In the genomic region with DNA sequence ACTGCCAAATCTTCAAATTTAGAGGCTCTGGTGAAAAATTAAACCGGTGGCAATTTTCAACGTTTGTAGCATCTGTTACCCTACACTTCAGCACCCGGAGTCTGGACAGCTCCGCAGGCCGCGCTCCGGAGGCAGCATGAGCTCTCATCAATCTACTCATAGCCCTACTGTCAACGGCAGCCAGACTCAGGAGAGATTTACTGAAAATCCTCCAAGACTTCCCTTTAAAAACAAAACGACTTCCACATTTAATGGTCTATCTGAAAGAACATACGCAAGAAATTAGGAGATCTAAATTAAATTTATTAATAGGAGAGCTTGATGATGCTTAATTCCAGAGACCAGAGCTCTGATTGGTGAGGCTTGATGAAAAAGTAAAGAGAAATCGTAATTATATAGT, we compare ENCODE assay signal across 8 cellular contexts. TPM values are rescaled to one million over a fixed set of nuclear protein-coding genes. Genes with fewer than 3 reads are reported as not detected.
A peak's percentile ranks its signal among the peaks of the same experiment; 100 is the strongest.
DNase-seq lines count a peak whose midpoint lies in the region; ATAC-seq and TF ChIP-seq lines count a peak whose summit lies in the region.

No MANE protein-coding gene starts in this region.

- DNase-seq in DND-41 (peak; percentile 76), NB4 (ENCODE audit: low read depth) (peak; percentile 51), islet precursor cell (peak; percentile 83), NCI-H510A treated with DMSO at 0.1 percent for 48 hours (lab: John Stamatoyannopoulos, UW) (no peak)
- DNase-seq in activated T-helper 1 cell treated with anti-CD3 and anti-CD28 coated beads, Interleukin-12 subunit alpha, Interleukin-12 subunit beta, Interleukin-2, Interleukin-4 antibody, amounts not matched to agents 30 ng/mL and 10 ng/mL and 1 ng/mL, durations not matched to agents 14 hours and 24 hours and 36 hours (ENCODE audit: low spot score): peak; percentile 22
- DNase-seq in stimulated activated naive CD8-positive, alpha-beta T cell treated with anti-CD3 and anti-CD28 coated beads, Interleukin-15, amount 100 ng/mL, for 72 hours: peak; percentile 42 to 51
- DNase-seq in stimulated activated naive B cell treated with anti-CD40 and anti-IgM and Interleukin-4, amounts not matched to agents 10 μg/mL and 1 μg/mL and 100 μg/mL, for 72 hours: no peak

- no peaks in the 10 kb centered on the region for H3K4me1 ChIP-seq in DND-41 (ENCODE audit: insufficient read depth, low read length)

- H3K79me2 ChIP-seq in DND-41 (ENCODE audit: insufficient read depth, low read length): no peaks in the 10 kb centered on the region

- H3K9ac ChIP-seq in DND-41 (ENCODE audit: low read depth, low read length): no peak overlapping the region

- no peak overlapping the region for H3K4me3 ChIP-seq in DND-41 (ENCODE audit: low read depth in 1 of 2, low read length in 2 of 2)
- no peak overlapping the region for H3K4me3 ChIP-seq in NB4 (ENCODE audit: low read depth, low read length)

- H4K20me1 ChIP-seq in DND-41 (ENCODE audit: insufficient read depth, low read length): no peaks in the 10 kb centered on the region

- H3K4me1 Mint-ChIP-seq in activated T-helper 1 cell treated with anti-CD3 and anti-CD28 coated beads, Interleukin-12 subunit alpha, Interleukin-12 subunit beta, Interleukin-2, Interleukin-4 antibody, amounts not matched to agents 30 ng/mL and 10 ng/mL and 1 ng/mL, durations not matched to agents 14 hours and 24 hours and 36 hours (ENCODE audit: low read depth): peaks cover 4% of the 10 kb centered on the region
- peaks cover 32% of the 10 kb centered on the region for H3K4me1 Mint-ChIP-seq in stimulated activated naive CD8-positive, alpha-beta T cell treated with anti-CD3 and anti-CD28 coated beads, Interleukin-15, amount 100 ng/mL, for 72 hours
- peaks cover 14 to 17% of the 10 kb centered on the region in 2 donors for H3K4me1 Mint-ChIP-seq in stimulated activated naive B cell treated with anti-CD40 and anti-IgM and Interleukin-4, amounts not matched to agents 10 μg/mL and 1 μg/mL and 100 μg/mL, for 72 hours

- peaks cover 65% of the 10 kb centered on the region for H3K27me3 Mint-ChIP-seq in activated T-helper 1 cell treated with anti-CD3 and anti-CD28 coated beads, Interleukin-12 subunit alpha, Interleukin-12 subunit beta, Interleukin-2, Interleukin-4 antibody, amounts not matched to agents 30 ng/mL and 10 ng/mL and 1 ng/mL, durations not matched to agents 14 hours and 24 hours and 36 hours (ENCODE audit: insufficient read depth)
- peaks cover 95% of the 10 kb centered on the region for H3K27me3 Mint-ChIP-seq in stimulated activated naive CD8-positive, alpha-beta T cell treated with anti-CD3 and anti-CD28 coated beads, Interleukin-15, amount 100 ng/mL, for 72 hours
- peaks cover 59 to 89% of the 10 kb centered on the region in 2 donors for H3K27me3 Mint-ChIP-seq in stimulated activated naive B cell treated with anti-CD40 and anti-IgM and Interleukin-4, amounts not matched to agents 10 μg/mL and 1 μg/mL and 100 μg/mL, for 72 hours

- TF ChIP-seq CTCF in DND-41 (IDR thresholded peaks at IDR 0.05; ENCODE audit: borderline replicate concordance, extremely low read depth, low read length, poor library complexity, severe bottlenecking) (no peak), NB4 (IDR thresholded peaks at IDR 0.05; ENCODE audit: low read depth, low read length) (no peak)

- H3K9me3 ChIP-seq in DND-41 (ENCODE audit: insufficient read depth, low read length, severe bottlenecking): no peaks in the 10 kb centered on the region

- intact Hi-C loops in activated T-helper 1 cell treated with anti-CD3 and anti-CD28 coated beads, Interleukin-12 subunit alpha, Interleukin-12 subunit beta, Interleukin-2, Interleukin-4 antibody, amounts not matched to agents 30 ng/mL and 10 ng/mL and 1 ng/mL, durations not matched to agents 14 hours and 24 hours and 36 hours (cut with micrococcal nuclease): loop anchor here (5.0 kb wide), 1 partner anchor 59 kb away; no protein-coding TSS in a partner anchor

- no peaks in the 10 kb centered on the region for H3K9me3 Mint-ChIP-seq in activated T-helper 1 cell treated with anti-CD3 and anti-CD28 coated beads, Interleukin-12 subunit alpha, Interleukin-12 subunit beta, Interleukin-2, Interleukin-4 antibody, amounts not matched to agents 30 ng/mL and 10 ng/mL and 1 ng/mL, durations not matched to agents 14 hours and 24 hours and 36 hours
- no peaks in the 10 kb centered on the region for H3K9me3 Mint-ChIP-seq in stimulated activated naive CD8-positive, alpha-beta T cell treated with anti-CD3 and anti-CD28 coated beads, Interleukin-15, amount 100 ng/mL, for 72 hours
- H3K9me3 Mint-ChIP-seq in stimulated activated naive B cell treated with anti-CD40 and anti-IgM and Interleukin-4, amounts not matched to agents 10 μg/mL and 1 μg/mL and 100 μg/mL, for 72 hours: peaks cover 0 to 2% of the 10 kb centered on the region in 2 donors

- no peak overlapping the region for H2AFZ ChIP-seq in DND-41 (ENCODE audit: low read depth, low read length)

- no peaks in the 10 kb centered on the region for H3K27me3 ChIP-seq in DND-41 (ENCODE audit: insufficient read depth, low read length, poor library complexity)

- no peak overlapping the region for H3K4me3 Mint-ChIP-seq in activated T-helper 1 cell treated with anti-CD3 and anti-CD28 coated beads, Interleukin-12 subunit alpha, Interleukin-12 subunit beta, Interleukin-2, Interleukin-4 antibody, amounts not matched to agents 30 ng/mL and 10 ng/mL and 1 ng/mL, durations not matched to agents 14 hours and 24 hours and 36 hours
- no peak overlapping the region for H3K4me3 Mint-ChIP-seq in stimulated activated naive CD8-positive, alpha-beta T cell treated with anti-CD3 and anti-CD28 coated beads, Interleukin-15, amount 100 ng/mL, for 72 hours
- H3K4me3 Mint-ChIP-seq in stimulated activated naive B cell treated with anti-CD40 and anti-IgM and Interleukin-4, amounts not matched to agents 10 μg/mL and 1 μg/mL and 100 μg/mL, for 72 hours: no peak overlapping the region

- no peak overlapping the region for H3K27ac ChIP-seq in DND-41 (ENCODE audit: low read length)

- H3K27ac Mint-ChIP-seq in activated T-helper 1 cell treated with anti-CD3 and anti-CD28 coated beads, Interleukin-12 subunit alpha, Interleukin-12 subunit beta, Interleukin-2, Interleukin-4 antibody, amounts not matched to agents 30 ng/mL and 10 ng/mL and 1 ng/mL, durations not matched to agents 14 hours and 24 hours and 36 hours: peak overlapping the region; percentile 34
- peak overlapping the region in 1 of 2 donors; percentile 48 for H3K27ac Mint-ChIP-seq in stimulated activated naive CD8-positive, alpha-beta T cell treated with anti-CD3 and anti-CD28 coated beads, Interleukin-15, amount 100 ng/mL, for 72 hours
- no peak overlapping the region for H3K27ac Mint-ChIP-seq in stimulated activated naive B cell treated with anti-CD40 and anti-IgM and Interleukin-4, amounts not matched to agents 10 μg/mL and 1 μg/mL and 100 μg/mL, for 72 hours

- no peak overlapping the region for H3K4me2 ChIP-seq in DND-41 (ENCODE audit: insufficient read depth, low read length)

- H3K36me3 ChIP-seq in DND-41 (ENCODE audit: insufficient read depth, low read length): no peaks in the 10 kb centered on the region

- no peak for TF ChIP-seq POLR2A in NB4 (IDR thresholded peaks at IDR 0.05; ENCODE audit: extremely low read depth, insufficient read length)

- ATAC-seq in DND-41 (ENCODE audit: insufficient read depth, low read depth) (peak; percentile 94), GM21737 (IDR thresholded peaks at IDR 0.05; ENCODE audit: unreplicated experiment) (no peak)
- no peak for ATAC-seq in stimulated activated naive CD8-positive, alpha-beta T cell treated with anti-CD3 and anti-CD28 coated beads, Interleukin-15, amount 100 ng/mL, for 72 hours
- no peak for ATAC-seq in stimulated activated naive B cell treated with anti-CD40 and anti-IgM and Interleukin-4, amounts not matched to agents 10 μg/mL and 1 μg/mL and 100 μg/mL, for 72 hours (replicated peaks)

- H3K36me3 Mint-ChIP-seq in activated T-helper 1 cell treated with anti-CD3 and anti-CD28 coated beads, Interleukin-12 subunit alpha, Interleukin-12 subunit beta, Interleukin-2, Interleukin-4 antibody, amounts not matched to agents 30 ng/mL and 10 ng/mL and 1 ng/mL, durations not matched to agents 14 hours and 24 hours and 36 hours (ENCODE audit: low read depth): peaks cover 3% of the 10 kb centered on the region
- peaks cover 0 to 4% of the 10 kb centered on the region in 2 donors for H3K36me3 Mint-ChIP-seq in stimulated activated naive B cell treated with anti-CD40 and anti-IgM and Interleukin-4, amounts not matched to agents 10 μg/mL and 1 μg/mL and 100 μg/mL, for 72 hours

RNA-seq across cellular contexts. Expression of a gene that starts 1.0 kb away (rescaled TPM):
- total RNA-seq in activated T-helper 1 cell treated with anti-CD3 and anti-CD28 coated beads, Interleukin-12 subunit alpha, Interleukin-12 subunit beta, Interleukin-2, Interleukin-4 antibody, amounts not matched to agents 30 ng/mL and 10 ng/mL and 1 ng/mL, durations not matched to agents 14 hours and 24 hours and 36 hours: not detected in 2 replicates

Comparison
In these comparisons a context has a peak if more than half of its experiments do, and no peak if none do; other contexts are left out.
1. DNase-seq: peak in DND-41 (single experiment), NB4 (single experiment), activated T-helper 1 cell treated with anti-CD3 and anti-CD28 coated beads, Interleukin-12 subunit alpha, Interleukin-12 subunit beta, Interleukin-2, Interleukin-4 antibody, amounts not matched to agents 30 ng/mL and 10 ng/mL and 1 ng/mL, durations not matched to agents 14 hours and 24 hours and 36 hours (single experiment), islet precursor cell (single experiment) and stimulated activated naive CD8-positive, alpha-beta T cell treated with anti-CD3 and anti-CD28 coated beads, Interleukin-15, amount 100 ng/mL, for 72 hours (2 of 2); none in NCI-H510A treated with DMSO at 0.1 percent for 48 hours (single experiment) and stimulated activated naive B cell treated with anti-CD40 and anti-IgM and Interleukin-4, amounts not matched to agents 10 μg/mL and 1 μg/mL and 100 μg/mL, for 72 hours (single experiment).